In the genomic region with DNA sequence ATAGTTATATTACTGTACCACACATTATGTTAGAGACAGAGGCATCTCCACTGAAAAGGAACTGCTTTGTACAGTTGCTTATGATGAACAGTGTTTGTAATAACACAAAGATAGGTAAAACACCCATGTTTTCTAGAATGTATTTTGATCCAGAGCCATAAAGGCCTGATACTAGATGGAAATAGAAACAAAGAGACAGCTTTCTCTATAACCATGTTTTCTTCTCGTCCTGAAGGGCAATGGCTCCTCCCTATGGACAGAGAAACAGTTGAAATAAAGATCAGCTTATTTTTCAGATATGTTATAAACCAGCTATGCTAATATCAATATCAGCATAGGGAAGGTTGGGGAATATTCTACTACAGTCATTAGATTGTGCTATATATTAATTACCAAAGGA, we compare ENCODE assay signal across 10 cellular contexts.
DNase-seq lines count a peak whose midpoint lies in the region; ATAC-seq, FAIRE-seq and TF ChIP-seq lines count a peak whose summit lies in the region.
"Had no signal": no experiment of that assay in that cellular context is flagged by ENCODE, and none has a peak within 500 bp of the region (broad histone marks: within the 10 kb centered on the region; RNA-seq: fewer than 3 reads in every experiment).

No MANE protein-coding gene starts in this region.

- FAIRE-seq in D721Med (lab: Jason Lieb, UNC) (peak; percentile 69), islet of Langerhans (lab: Jason Lieb, UNC) (peak; percentile 66)

- ATAC-seq in HG03378 (IDR thresholded peaks at IDR 0.05; ENCODE audit: unreplicated experiment), result no peak
- ATAC-seq: activated T-helper 17 cell treated with anti-CD3 and anti-CD28 coated beads, Interleukin-2, amount 50 U/mL, for 72 hours had no signal

- DNase-seq in D721Med (ENCODE audit: insufficient read length, low spot score), result no peak
- DNase-seq in SHP77 (lab: John Stamatoyannopoulos, UW), result peak; percentile 34 to 36
- no peak for DNase-seq in iPS-NIHi7 (ENCODE audit: extremely low spot score)
- DNase-seq in activated naive CD4-positive, alpha-beta T cell (lab: John Stamatoyannopoulos, UW), result no peak
- DNase-seq in kidney tubule cell (ENCODE audit: low spot score), result no peak
- DNase-seq: NK-92 treated with Interleukin-12 subunit alpha and Interleukin-12 subunit beta, amount 100 ng/mL, for 24 hours had no signal

- TF ChIP-seq CTCF in D721Med (IDR thresholded peaks at IDR 0.05; ENCODE audit: insufficient read depth, missing control alignments) (peak; percentile 46), LNCAP (IDR thresholded peaks at IDR 0.05) (peak; percentile 74)

Comparison
In these comparisons a context has a peak if more than half of its experiments do, and no peak if none do; other contexts are left out.
1. DNase-seq: peak in SHP77 (2 of 2); none in D721Med (single experiment), iPS-NIHi7 (single experiment), activated naive CD4-positive, alpha-beta T cell (0 of 4) and kidney tubule cell (single experiment).